8 cellular contexts compared by ENCODE assay signal in genomic region chr1:201184734-201185453, GRCh38. TPM values are rescaled to one million over a fixed set of nuclear protein-coding genes. Genes with fewer than 3 reads are reported as not detected.
A peak's percentile ranks its signal among the peaks of the same experiment; 100 is the strongest.
DNase-seq lines count a peak whose midpoint lies in the region; ATAC-seq lines count a peak whose summit lies in the region.

No MANE protein-coding gene starts in this region.

- H3K36me3 ChIP-seq in SJSA1: no peaks in the 10 kb centered on the region

- H3K4me1 ChIP-seq in SJSA1 (replicated peaks): peaks cover 42% of the 10 kb centered on the region

- DNase-seq in COLO829 (ENCODE audit: low spot score) (peak; percentile 45), HPDE6-E6E7 (ENCODE audit: extremely low spot score) (peak; percentile 81), SJSA1 (ENCODE audit: low read depth in 1 of 2, low spot score in 2 of 2) (peak; percentile 93 to 96), fibroblast of the conjunctiva (ENCODE audit: low read depth) (peak; percentile 68), pons (ENCODE audit: low spot score) (peak; percentile 64)

- no peak for ATAC-seq in HG03097 (IDR thresholded peaks at IDR 0.05; ENCODE audit: low FRiP score, unreplicated experiment)
- ATAC-seq in GM21515 (IDR thresholded peaks at IDR 0.05; ENCODE audit: unreplicated experiment): no peak
- no peak for ATAC-seq in HG03175 (IDR thresholded peaks at IDR 0.05; ENCODE audit: unreplicated experiment)

- no peaks in the 10 kb centered on the region for H3K27me3 ChIP-seq in SJSA1 (replicated peaks)

- peak overlapping the region; percentile 89 for H3K27ac ChIP-seq in SJSA1

- no peaks in the 10 kb centered on the region for H3K9me3 ChIP-seq in SJSA1 (replicated peaks)

- H3K4me3 ChIP-seq in SJSA1: no peak overlapping the region

RNA-seq across cellular contexts. Expression of gene IGFN1, which starts 5.7 kb away (rescaled TPM):
- 0.03 TPM in 1 of 2 replicates, not detected in the other for total RNA-seq in SJSA1 (2014; rRNA removed; shearing (Covaris generic))

RNA-seq across cellular contexts. Expression of gene TMEM9, which starts 30.6 kb away (rescaled TPM):
- total RNA-seq in SJSA1 (2014; rRNA removed; shearing (Covaris generic)): 84.3 and 110 TPM in 2 replicates

RNA-seq across cellular contexts. Expression of gene ASCL5, which starts 57.9 kb away (rescaled TPM):
- total RNA-seq in SJSA1 (2014; rRNA removed; shearing (Covaris generic)): not detected in 2 replicates
